1 cellular context compared by ENCODE assay signal in the genomic region with DNA sequence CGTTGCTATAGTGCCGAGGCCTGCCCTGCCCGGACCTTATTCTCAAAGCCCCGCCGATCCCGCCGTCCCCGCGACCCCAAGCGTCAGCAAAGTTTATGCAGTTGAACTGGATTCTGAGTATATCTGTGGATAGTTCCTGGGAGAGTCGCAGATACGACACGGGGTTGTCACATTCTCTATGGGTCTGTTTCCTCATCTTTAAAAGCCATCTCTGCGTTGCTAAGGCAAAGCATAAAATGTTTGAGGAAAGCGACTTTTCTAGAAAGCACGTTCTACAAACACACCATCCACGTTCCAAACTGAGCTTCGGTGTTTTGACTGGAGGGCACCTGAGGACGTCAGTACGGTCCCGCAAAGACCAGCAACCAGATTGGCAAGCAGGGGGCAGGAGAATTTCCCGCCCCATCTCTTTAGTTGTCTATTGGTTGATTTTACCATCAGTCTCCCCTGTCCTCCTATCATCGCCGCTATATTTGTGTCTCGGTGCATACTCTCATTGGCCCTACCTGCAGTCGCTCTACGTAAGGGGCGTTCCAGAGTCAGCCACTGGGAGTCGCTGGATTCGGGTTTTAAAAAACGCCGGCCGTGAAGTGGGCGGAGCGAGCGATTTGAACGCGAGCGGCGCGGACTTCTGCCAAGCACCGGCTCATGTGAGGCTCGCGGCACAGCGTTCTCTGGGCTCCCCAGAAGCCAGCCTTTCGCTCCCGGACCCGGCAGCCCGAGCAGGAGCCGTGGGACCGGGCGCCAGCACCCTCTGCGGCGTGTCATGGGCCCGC.
A peak's percentile ranks its signal among the peaks of the same experiment; 100 is the strongest.
TF ChIP-seq lines count a peak whose summit lies in the region.

A gene (plus strand): TSS at position 626 of the 776 bp plus-strand sequence. CDS start 141 bp downstream, at position 767.

TF ChIP-seq in GM12878, 131 proteins besides CTCF, POLR2A, EP300 and RAD21 (continued from another document and continues in another):
- TF ChIP-seq, protein P1, sequence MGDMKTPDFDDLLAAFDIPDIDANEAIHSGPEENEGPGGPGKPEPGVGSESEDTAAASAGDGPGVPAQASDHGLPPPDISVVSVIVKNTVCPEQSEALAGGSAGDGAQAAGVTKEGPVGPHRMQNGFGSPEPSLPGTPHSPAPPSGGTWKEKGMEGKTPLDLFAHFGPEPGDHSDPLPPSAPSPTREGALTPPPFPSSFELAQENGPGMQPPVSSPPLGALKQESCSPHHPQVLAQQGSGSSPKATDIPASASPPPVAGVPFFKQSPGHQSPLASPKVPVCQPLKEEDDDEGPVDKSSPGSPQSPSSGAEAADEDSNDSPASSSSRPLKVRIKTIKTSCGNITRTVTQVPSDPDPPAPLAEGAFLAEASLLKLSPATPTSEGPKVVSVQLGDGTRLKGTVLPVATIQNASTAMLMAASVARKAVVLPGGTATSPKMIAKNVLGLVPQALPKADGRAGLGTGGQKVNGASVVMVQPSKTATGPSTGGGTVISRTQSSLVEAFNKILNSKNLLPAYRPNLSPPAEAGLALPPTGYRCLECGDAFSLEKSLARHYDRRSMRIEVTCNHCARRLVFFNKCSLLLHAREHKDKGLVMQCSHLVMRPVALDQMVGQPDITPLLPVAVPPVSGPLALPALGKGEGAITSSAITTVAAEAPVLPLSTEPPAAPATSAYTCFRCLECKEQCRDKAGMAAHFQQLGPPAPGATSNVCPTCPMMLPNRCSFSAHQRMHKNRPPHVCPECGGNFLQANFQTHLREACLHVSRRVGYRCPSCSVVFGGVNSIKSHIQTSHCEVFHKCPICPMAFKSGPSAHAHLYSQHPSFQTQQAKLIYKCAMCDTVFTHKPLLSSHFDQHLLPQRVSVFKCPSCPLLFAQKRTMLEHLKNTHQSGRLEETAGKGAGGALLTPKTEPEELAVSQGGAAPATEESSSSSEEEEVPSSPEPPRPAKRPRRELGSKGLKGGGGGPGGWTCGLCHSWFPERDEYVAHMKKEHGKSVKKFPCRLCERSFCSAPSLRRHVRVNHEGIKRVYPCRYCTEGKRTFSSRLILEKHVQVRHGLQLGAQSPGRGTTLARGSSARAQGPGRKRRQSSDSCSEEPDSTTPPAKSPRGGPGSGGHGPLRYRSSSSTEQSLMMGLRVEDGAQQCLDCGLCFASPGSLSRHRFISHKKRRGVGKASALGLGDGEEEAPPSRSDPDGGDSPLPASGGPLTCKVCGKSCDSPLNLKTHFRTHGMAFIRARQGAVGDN (IDR thresholded peaks at IDR 0.05), result peak; percentile 65
- TF ChIP-seq PAX5 (IDR thresholded peaks at IDR 0.05; ENCODE audit: borderline replicate concordance, low read depth, low read length) (no peak), ZBED1 (IDR thresholded peaks at IDR 0.05; ENCODE audit: borderline replicate concordance) (no peak), TCF7 (IDR thresholded peaks at IDR 0.05; ENCODE audit: borderline replicate concordance) (no peak), EZH2 (IDR thresholded peaks at IDR 0.05; ENCODE audit: borderline replicate concordance, control insufficient read depth, low read depth, low read length) (no peak), CREB1 (IDR thresholded peaks at IDR 0.05; ENCODE audit: low read depth) (peak; percentile 90), HCFC1 (IDR thresholded peaks at IDR 0.05; ENCODE audit: low read length) (no peak), SMARCA5 (IDR thresholded peaks at IDR 0.05) (no peak), YBX1 (IDR thresholded peaks at IDR 0.05) (no peak), ZNF24 (IDR thresholded peaks at IDR 0.05) (no peak), YY1 (IDR thresholded peaks at IDR 0.05; ENCODE audit: low read depth, low read length) (no peak; the same call in 1 of the 2 replicates), ZNF622 (IDR thresholded peaks at IDR 0.05) (no peak), ESRRA (IDR thresholded peaks at IDR 0.05; ENCODE audit: low read length) (no peak), POU2F2 (IDR thresholded peaks at IDR 0.05; ENCODE audit: borderline replicate concordance, low read depth, low read length) (peak; percentile 27; the same call in 2 of the 3 replicates), IKZF1 (conservative IDR thresholded peaks at IDR 0.05) (no peak), KLF5 (IDR thresholded peaks at IDR 0.05; ENCODE audit: partially characterized antibody) (peak; percentile 95), CHD2 (IDR thresholded peaks at IDR 0.05; ENCODE audit: borderline replicate concordance, low read depth, low read length) (peak; percentile 97), ASH2L (IDR thresholded peaks at IDR 0.05; ENCODE audit: borderline replicate concordance, low read depth) (no peak), SPI1 (IDR thresholded peaks at IDR 0.05; ENCODE audit: borderline replicate concordance, insufficient read depth, low read depth, low read length) (no peak), KDM1A (IDR thresholded peaks at IDR 0.05; ENCODE audit: borderline replicate concordance) (no peak), RUNX3 (IDR thresholded peaks at IDR 0.05; ENCODE audit: low read length) (0 out of 2 replicates have a peak, but pooled peaks have one; percentile 34), RCOR1 (conservative IDR thresholded peaks at IDR 0.05; ENCODE audit: low read depth, low read length) (no peak), EED (IDR thresholded peaks at IDR 0.05; ENCODE audit: low read depth) (no peak), HDAC6 (IDR thresholded peaks at IDR 0.05; ENCODE audit: unreplicated experiment) (no peak), DPF2 (IDR thresholded peaks at IDR 0.05) (peak; percentile 99), JUNB (IDR thresholded peaks at IDR 0.05) (no peak), STAT1 (conservative IDR thresholded peaks at IDR 0.05) (no peak), SREBF1 (IDR thresholded peaks at IDR 0.05; ENCODE audit: low read length) (no peak), BMI1 (IDR thresholded peaks at IDR 0.05; ENCODE audit: borderline replicate concordance) (no peak), NR2F1 (conservative IDR thresholded peaks at IDR 0.05) (0 out of 2 replicates have a peak, but pooled peaks have one; percentile 28), JUND (IDR thresholded peaks at IDR 0.05; ENCODE audit: low read depth, low read length) (no peak), RELA (IDR thresholded peaks at IDR 0.05; ENCODE audit: borderline replicate concordance, partially characterized antibody) (no peak), NFYA (IDR thresholded peaks at IDR 0.05; ENCODE audit: borderline replicate concordance, low read depth, low read length) (peak; percentile 98), ZNF274 (IDR thresholded peaks at IDR 0.05; ENCODE audit: insufficient read depth, insufficient read length) (no peak), SMAD1 (IDR thresholded peaks at IDR 0.05; ENCODE audit: low read depth, partially characterized antibody) (no peak), ETV6 (conservative IDR thresholded peaks at IDR 0.05 in 1 of 2, IDR thresholded peaks at IDR 0.05 in 1 of 2; ENCODE audit: borderline replicate concordance in 1 of 2, low read depth in 1 of 2) (no peak), NR2C2 (IDR thresholded peaks at IDR 0.05; ENCODE audit: borderline replicate concordance, control insufficient read depth, insufficient read length, low read depth) (no peak), MTA2 (IDR thresholded peaks at IDR 0.05; ENCODE audit: low read depth) (no peak), ZNF217 (IDR thresholded peaks at IDR 0.05) (no peak), PAX8 (IDR thresholded peaks at IDR 0.05) (no peak), FOXK2 (IDR thresholded peaks at IDR 0.05) (no peak)
- TF ChIP-seq, protein P2, sequence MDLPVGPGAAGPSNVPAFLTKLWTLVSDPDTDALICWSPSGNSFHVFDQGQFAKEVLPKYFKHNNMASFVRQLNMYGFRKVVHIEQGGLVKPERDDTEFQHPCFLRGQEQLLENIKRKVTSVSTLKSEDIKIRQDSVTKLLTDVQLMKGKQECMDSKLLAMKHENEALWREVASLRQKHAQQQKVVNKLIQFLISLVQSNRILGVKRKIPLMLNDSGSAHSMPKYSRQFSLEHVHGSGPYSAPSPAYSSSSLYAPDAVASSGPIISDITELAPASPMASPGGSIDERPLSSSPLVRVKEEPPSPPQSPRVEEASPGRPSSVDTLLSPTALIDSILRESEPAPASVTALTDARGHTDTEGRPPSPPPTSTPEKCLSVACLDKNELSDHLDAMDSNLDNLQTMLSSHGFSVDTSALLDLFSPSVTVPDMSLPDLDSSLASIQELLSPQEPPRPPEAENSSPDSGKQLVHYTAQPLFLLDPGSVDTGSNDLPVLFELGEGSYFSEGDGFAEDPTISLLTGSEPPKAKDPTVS (IDR thresholded peaks at IDR 0.05; ENCODE audit: low read depth, low read length), result no peak
- TF ChIP-seq, protein P3, sequence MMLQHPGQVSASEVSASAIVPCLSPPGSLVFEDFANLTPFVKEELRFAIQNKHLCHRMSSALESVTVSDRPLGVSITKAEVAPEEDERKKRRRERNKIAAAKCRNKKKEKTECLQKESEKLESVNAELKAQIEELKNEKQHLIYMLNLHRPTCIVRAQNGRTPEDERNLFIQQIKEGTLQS (IDR thresholded peaks at IDR 0.05; ENCODE audit: borderline replicate concordance, extremely low read depth, low read depth, low read length), result no peak
- TF ChIP-seq, protein P4, sequence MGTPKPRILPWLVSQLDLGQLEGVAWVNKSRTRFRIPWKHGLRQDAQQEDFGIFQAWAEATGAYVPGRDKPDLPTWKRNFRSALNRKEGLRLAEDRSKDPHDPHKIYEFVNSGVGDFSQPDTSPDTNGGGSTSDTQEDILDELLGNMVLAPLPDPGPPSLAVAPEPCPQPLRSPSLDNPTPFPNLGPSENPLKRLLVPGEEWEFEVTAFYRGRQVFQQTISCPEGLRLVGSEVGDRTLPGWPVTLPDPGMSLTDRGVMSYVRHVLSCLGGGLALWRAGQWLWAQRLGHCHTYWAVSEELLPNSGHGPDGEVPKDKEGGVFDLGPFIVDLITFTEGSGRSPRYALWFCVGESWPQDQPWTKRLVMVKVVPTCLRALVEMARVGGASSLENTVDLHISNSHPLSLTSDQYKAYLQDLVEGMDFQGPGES (IDR thresholded peaks at IDR 0.05), result peak; percentile 99
- TF ChIP-seq, protein P5, sequence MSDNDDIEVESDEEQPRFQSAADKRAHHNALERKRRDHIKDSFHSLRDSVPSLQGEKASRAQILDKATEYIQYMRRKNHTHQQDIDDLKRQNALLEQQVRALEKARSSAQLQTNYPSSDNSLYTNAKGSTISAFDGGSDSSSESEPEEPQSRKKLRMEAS (IDR thresholded peaks at IDR 0.05; ENCODE audit: low read depth, low read length), result peak; percentile 61; the same call in 1 of the 2 replicates
- TF ChIP-seq, protein P6, sequence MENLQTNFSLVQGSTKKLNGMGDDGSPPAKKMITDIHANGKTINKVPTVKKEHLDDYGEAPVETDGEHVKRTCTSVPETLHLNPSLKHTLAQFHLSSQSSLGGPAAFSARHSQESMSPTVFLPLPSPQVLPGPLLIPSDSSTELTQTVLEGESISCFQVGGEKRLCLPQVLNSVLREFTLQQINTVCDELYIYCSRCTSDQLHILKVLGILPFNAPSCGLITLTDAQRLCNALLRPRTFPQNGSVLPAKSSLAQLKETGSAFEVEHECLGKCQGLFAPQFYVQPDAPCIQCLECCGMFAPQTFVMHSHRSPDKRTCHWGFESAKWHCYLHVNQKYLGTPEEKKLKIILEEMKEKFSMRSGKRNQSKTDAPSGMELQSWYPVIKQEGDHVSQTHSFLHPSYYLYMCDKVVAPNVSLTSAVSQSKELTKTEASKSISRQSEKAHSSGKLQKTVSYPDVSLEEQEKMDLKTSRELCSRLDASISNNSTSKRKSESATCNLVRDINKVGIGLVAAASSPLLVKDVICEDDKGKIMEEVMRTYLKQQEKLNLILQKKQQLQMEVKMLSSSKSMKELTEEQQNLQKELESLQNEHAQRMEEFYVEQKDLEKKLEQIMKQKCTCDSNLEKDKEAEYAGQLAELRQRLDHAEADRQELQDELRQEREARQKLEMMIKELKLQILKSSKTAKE (IDR thresholded peaks at IDR 0.05; ENCODE audit: low read depth, poor library complexity, severe bottlenecking), result peak; percentile 94
- TF ChIP-seq, protein P7, sequence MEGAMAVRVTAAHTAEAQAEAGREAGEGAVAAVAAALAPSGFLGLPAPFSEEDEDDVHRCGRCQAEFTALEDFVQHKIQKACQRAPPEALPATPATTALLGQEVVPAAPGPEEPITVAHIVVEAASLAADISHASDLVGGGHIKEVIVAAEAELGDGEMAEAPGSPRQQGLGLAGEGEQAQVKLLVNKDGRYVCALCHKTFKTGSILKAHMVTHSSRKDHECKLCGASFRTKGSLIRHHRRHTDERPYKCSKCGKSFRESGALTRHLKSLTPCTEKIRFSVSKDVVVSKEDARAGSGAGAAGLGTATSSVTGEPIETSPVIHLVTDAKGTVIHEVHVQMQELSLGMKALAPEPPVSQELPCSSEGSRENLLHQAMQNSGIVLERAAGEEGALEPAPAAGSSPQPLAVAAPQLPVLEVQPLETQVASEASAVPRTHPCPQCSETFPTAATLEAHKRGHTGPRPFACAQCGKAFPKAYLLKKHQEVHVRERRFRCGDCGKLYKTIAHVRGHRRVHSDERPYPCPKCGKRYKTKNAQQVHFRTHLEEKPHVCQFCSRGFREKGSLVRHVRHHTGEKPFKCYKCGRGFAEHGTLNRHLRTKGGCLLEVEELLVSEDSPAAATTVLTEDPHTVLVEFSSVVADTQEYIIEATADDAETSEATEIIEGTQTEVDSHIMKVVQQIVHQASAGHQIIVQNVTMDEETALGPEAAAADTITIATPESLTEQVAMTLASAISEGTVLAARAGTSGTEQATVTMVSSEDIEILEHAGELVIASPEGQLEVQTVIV (IDR thresholded peaks at IDR 0.05; ENCODE audit: borderline replicate concordance, partially characterized antibody), result peak; percentile 81
- TF ChIP-seq, protein P8, sequence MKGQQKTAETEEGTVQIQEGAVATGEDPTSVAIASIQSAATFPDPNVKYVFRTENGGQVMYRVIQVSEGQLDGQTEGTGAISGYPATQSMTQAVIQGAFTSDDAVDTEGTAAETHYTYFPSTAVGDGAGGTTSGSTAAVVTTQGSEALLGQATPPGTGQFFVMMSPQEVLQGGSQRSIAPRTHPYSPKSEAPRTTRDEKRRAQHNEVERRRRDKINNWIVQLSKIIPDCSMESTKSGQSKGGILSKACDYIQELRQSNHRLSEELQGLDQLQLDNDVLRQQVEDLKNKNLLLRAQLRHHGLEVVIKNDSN (IDR thresholded peaks at IDR 0.05; ENCODE audit: borderline replicate concordance, extremely low read length, insufficient read depth, low read depth, low read length), result no peak
- TF ChIP-seq, protein P9, sequence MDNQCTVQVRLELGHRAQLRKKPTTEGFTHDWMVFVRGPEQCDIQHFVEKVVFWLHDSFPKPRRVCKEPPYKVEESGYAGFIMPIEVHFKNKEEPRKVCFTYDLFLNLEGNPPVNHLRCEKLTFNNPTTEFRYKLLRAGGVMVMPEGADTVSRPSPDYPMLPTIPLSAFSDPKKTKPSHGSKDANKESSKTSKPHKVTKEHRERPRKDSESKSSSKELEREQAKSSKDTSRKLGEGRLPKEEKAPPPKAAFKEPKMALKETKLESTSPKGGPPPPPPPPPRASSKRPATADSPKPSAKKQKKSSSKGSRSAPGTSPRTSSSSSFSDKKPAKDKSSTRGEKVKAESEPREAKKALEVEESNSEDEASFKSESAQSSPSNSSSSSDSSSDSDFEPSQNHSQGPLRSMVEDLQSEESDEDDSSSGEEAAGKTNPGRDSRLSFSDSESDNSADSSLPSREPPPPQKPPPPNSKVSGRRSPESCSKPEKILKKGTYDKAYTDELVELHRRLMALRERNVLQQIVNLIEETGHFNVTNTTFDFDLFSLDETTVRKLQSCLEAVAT (IDR thresholded peaks at IDR 0.05), result 0 out of 2 replicates have a peak, but pooled peaks have one; percentile 21
- TF ChIP-seq, protein P10, sequence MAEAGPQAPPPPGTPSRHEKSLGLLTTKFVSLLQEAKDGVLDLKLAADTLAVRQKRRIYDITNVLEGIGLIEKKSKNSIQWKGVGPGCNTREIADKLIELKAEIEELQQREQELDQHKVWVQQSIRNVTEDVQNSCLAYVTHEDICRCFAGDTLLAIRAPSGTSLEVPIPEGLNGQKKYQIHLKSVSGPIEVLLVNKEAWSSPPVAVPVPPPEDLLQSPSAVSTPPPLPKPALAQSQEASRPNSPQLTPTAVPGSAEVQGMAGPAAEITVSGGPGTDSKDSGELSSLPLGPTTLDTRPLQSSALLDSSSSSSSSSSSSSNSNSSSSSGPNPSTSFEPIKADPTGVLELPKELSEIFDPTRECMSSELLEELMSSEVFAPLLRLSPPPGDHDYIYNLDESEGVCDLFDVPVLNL (IDR thresholded peaks at IDR 0.05; ENCODE audit: low read depth, low read length), result peak; percentile 97
